Comparison of ENCODE assay signal across 11 cellular contexts in genomic region chr6:144543006-144543871, GRCh38.
DNase-seq lines count a peak whose midpoint lies in the region; ATAC-seq and TF ChIP-seq lines count a peak whose summit lies in the region.
"Had no signal": no experiment of that assay in that cellular context is flagged by ENCODE, and none has a peak within 500 bp of the region (broad histone marks: within the 10 kb centered on the region; RNA-seq: fewer than 3 reads in every experiment).

No MANE protein-coding gene starts in this region.

- peaks cover 14% of the 10 kb centered on the region for H3K4me1 Mint-ChIP-seq in activated CD8-positive, alpha-beta T cell treated with anti-CD3 and anti-CD28 coated beads for 36 hours (ENCODE audit: low read depth)
- H3K4me1 Mint-ChIP-seq in activated CD8-positive, alpha-beta T cell treated with anti-CD3 and anti-CD28 coated beads, Interleukin-2, amount 10 ng/mL, durations not matched to agents 7 days and 5 days (ENCODE audit: low read depth) = peaks cover 10% of the 10 kb centered on the region
- peaks cover 34% of the 10 kb centered on the region for H3K4me1 Mint-ChIP-seq in stimulated activated effector memory CD8-positive, alpha-beta T cell treated with anti-CD3 and anti-CD28 coated beads, Interleukin-12 subunit alpha, Interleukin-12 subunit beta, amount 100 ng/mL, for 72 hours
- H3K4me1 Mint-ChIP-seq: activated B cell treated with CpG ODN at 0.5 μM for 24 hours had no signal

- no peak overlapping the region for H3K4me3 Mint-ChIP-seq in activated CD8-positive, alpha-beta T cell treated with anti-CD3 and anti-CD28 coated beads for 36 hours
- H3K4me3 Mint-ChIP-seq in activated CD8-positive, alpha-beta T cell treated with anti-CD3 and anti-CD28 coated beads, Interleukin-2, amount 10 ng/mL, durations not matched to agents 7 days and 5 days = no peak overlapping the region
- no peak overlapping the region for H3K4me3 Mint-ChIP-seq in stimulated activated effector memory CD8-positive, alpha-beta T cell treated with anti-CD3 and anti-CD28 coated beads, Interleukin-12 subunit alpha, Interleukin-12 subunit beta, amount 100 ng/mL, for 72 hours
- H3K4me3 Mint-ChIP-seq: activated B cell treated with CpG ODN at 0.5 μM for 24 hours had no signal

- no peak for TF ChIP-seq CTCF in activated CD8-positive, alpha-beta T cell treated with anti-CD3 and anti-CD28 coated beads for 36 hours (IDR thresholded peaks at IDR 0.05)
- TF ChIP-seq CTCF in mammary epithelial cell (conservative IDR thresholded peaks at IDR 0.05 in 1 of 2, IDR thresholded peaks at IDR 0.05 in 1 of 2; ENCODE audit: extremely low read depth in 1 of 2, insufficient read depth in 1 of 2, low read depth in 1 of 2, low read length in 2 of 2) = no peak

- peak overlapping the region; percentile 57 for H3K27ac Mint-ChIP-seq in activated CD8-positive, alpha-beta T cell treated with anti-CD3 and anti-CD28 coated beads for 36 hours
- H3K27ac Mint-ChIP-seq in activated CD8-positive, alpha-beta T cell treated with anti-CD3 and anti-CD28 coated beads, Interleukin-2, amount 10 ng/mL, durations not matched to agents 7 days and 5 days = no peak overlapping the region
- peak overlapping the region; percentile 82 for H3K27ac Mint-ChIP-seq in stimulated activated effector memory CD8-positive, alpha-beta T cell treated with anti-CD3 and anti-CD28 coated beads, Interleukin-12 subunit alpha, Interleukin-12 subunit beta, amount 100 ng/mL, for 72 hours
- H3K27ac Mint-ChIP-seq: activated B cell treated with CpG ODN at 0.5 μM for 24 hours had no signal

- H4K20me1 ChIP-seq in mammary epithelial cell (ENCODE audit: insufficient read depth, low read length) = no peaks in the 10 kb centered on the region

- H3K4me1 ChIP-seq in mammary epithelial cell (ENCODE audit: insufficient read depth, low read length) = no peaks in the 10 kb centered on the region
- H3K4me1 ChIP-seq: tibial artery had no signal

- peak; percentile 11 for DNase-seq in activated CD8-positive, alpha-beta T cell treated with anti-CD3 and anti-CD28 coated beads for 36 hours
- DNase-seq in activated CD8-positive, alpha-beta T cell treated with anti-CD3 and anti-CD28 coated beads, Interleukin-2, amount 10 ng/mL, durations not matched to agents 7 days and 5 days = no peak
- DNase-seq in NOMO-1 treated with dmso at 0.1 percent for 144 hours (lab: John Stamatoyannopoulos, UW; ENCODE audit: unreplicated experiment) = peak; percentile 87
- peak; percentile 22 for DNase-seq in mammary epithelial cell
- DNase-seq in stimulated activated effector memory CD8-positive, alpha-beta T cell treated with anti-CD3 and anti-CD28 coated beads, Interleukin-12 subunit alpha, Interleukin-12 subunit beta, amount 100 ng/mL, for 72 hours (ENCODE audit: low spot score in 2 of 2) = no peak
- no peak for DNase-seq in effector CD8-positive, alpha-beta T cell (lab: John Stamatoyannopoulos, UW)
- DNase-seq: activated B cell treated with CpG ODN at 0.5 μM for 24 hours; stimulated activated CD4-positive, alpha-beta T cell treated with anti-CD3 and anti-CD28 coated beads, Interleukin-2, amount 100 ng/mL, for 24 hours; tibial artery had no signal

- intact Hi-C loops in activated CD8-positive, alpha-beta T cell treated with anti-CD3 and anti-CD28 coated beads for 36 hours (cut with micrococcal nuclease) = no loop called here
- intact Hi-C loops in mammary epithelial cell (cut with micrococcal nuclease) = no loop called here

- no TSS peak for BruUV-seq in mammary epithelial cell (replicated peaks; lab: Mats Ljungman, UMichigan)

- no peaks in the 10 kb centered on the region for H3K27me3 ChIP-seq in mammary epithelial cell (ENCODE audit: insufficient read depth, low read length)
- H3K27me3 ChIP-seq: tibial artery had no signal

- no peak overlapping the region for H2AFZ ChIP-seq in mammary epithelial cell (ENCODE audit: low read depth, low read length)

- H3K27me3 Mint-ChIP-seq in activated CD8-positive, alpha-beta T cell treated with anti-CD3 and anti-CD28 coated beads for 36 hours = no peaks in the 10 kb centered on the region
- no peaks in the 10 kb centered on the region for H3K27me3 Mint-ChIP-seq in activated CD8-positive, alpha-beta T cell treated with anti-CD3 and anti-CD28 coated beads, Interleukin-2, amount 10 ng/mL, durations not matched to agents 7 days and 5 days (ENCODE audit: low read depth)
- H3K27me3 Mint-ChIP-seq: activated B cell treated with CpG ODN at 0.5 μM for 24 hours had no signal

- H3K36me3 ChIP-seq in mammary epithelial cell (ENCODE audit: insufficient read depth, low read length) = peaks cover 2% of the 10 kb centered on the region

- ATAC-seq in activated CD8-positive, alpha-beta T cell treated with anti-CD3 and anti-CD28 coated beads for 36 hours = peak; percentile 32
- no peak for ATAC-seq in activated CD8-positive, alpha-beta T cell treated with anti-CD3 and anti-CD28 coated beads, Interleukin-2, amount 10 ng/mL, durations not matched to agents 7 days and 5 days
- peak; percentile 54 for ATAC-seq in stimulated activated effector memory CD8-positive, alpha-beta T cell treated with anti-CD3 and anti-CD28 coated beads, Interleukin-12 subunit alpha, Interleukin-12 subunit beta, amount 100 ng/mL, for 72 hours
- ATAC-seq in GM19397 (IDR thresholded peaks at IDR 0.05; ENCODE audit: unreplicated experiment) (no peak), GM21786 (IDR thresholded peaks at IDR 0.05; ENCODE audit: unreplicated experiment) (no peak)

- no peak overlapping the region for H3K9ac ChIP-seq in mammary epithelial cell (ENCODE audit: insufficient read depth, low read length)

- no peak overlapping the region for H3K27ac ChIP-seq in mammary epithelial cell (ENCODE audit: insufficient read depth, low read depth, low read length)
- H3K27ac ChIP-seq: tibial artery had no signal

- 91% methylated on average over 8 of the region's 8 CpGs for WGBS in mammary epithelial cell (ENCODE audit: low coverage, missing lambda C conversion rate)

- in situ Hi-C loops in mammary epithelial cell (cut with MboI; ENCODE audit: low sequenced_read_pairs in 2 of 2) = no loop called here

- no peak overlapping the region for H3K4me3 ChIP-seq in mammary epithelial cell (replicated peaks in 1 of 3; ENCODE audit: insufficient read depth in 1 of 3, low read depth in 2 of 3, low read length in 3 of 3)
- H3K4me3 ChIP-seq: tibial artery had no signal

- no peak overlapping the region for H3K4me2 ChIP-seq in mammary epithelial cell (ENCODE audit: insufficient read depth, low read depth, low read length)

- H3K9me3 ChIP-seq in mammary epithelial cell (replicated peaks; ENCODE audit: insufficient read depth, low read length) = no peaks in the 10 kb centered on the region
- H3K9me3 ChIP-seq: tibial artery had no signal

- CTCF ChIA-PET in activated CD8-positive, alpha-beta T cell treated with anti-CD3 and anti-CD28 coated beads for 36 hours (lab: Charles Lee) = interaction anchor here (1.0 kb wide), 1 partner anchor 29 kb away, joined by 3 read pairs; no protein-coding TSS in a partner anchor
- CTCF ChIA-PET in activated CD8-positive, alpha-beta T cell treated with anti-CD3 and anti-CD28 coated beads, Interleukin-2, amount 10 ng/mL, durations not matched to agents 7 days and 5 days (lab: Charles Lee) = interaction anchor here (1.4 kb wide), 1 partner anchor 40 kb away, joined by 3 read pairs; no protein-coding TSS in a partner anchor
- CTCF ChIA-PET in mammary epithelial cell (lab: Charles Lee; ENCODE audit: low non-redundant PET) = no interaction called here

- no peaks in the 10 kb centered on the region for H3K79me2 ChIP-seq in mammary epithelial cell (ENCODE audit: insufficient read depth, low read length)

- H3K9me3 Mint-ChIP-seq in activated CD8-positive, alpha-beta T cell treated with anti-CD3 and anti-CD28 coated beads for 36 hours = no peaks in the 10 kb centered on the region
- H3K9me3 Mint-ChIP-seq in activated CD8-positive, alpha-beta T cell treated with anti-CD3 and anti-CD28 coated beads, Interleukin-2, amount 10 ng/mL, durations not matched to agents 7 days and 5 days (ENCODE audit: insufficient read depth) = no peaks in the 10 kb centered on the region
- H3K9me3 Mint-ChIP-seq in stimulated activated effector memory CD8-positive, alpha-beta T cell treated with anti-CD3 and anti-CD28 coated beads, Interleukin-12 subunit alpha, Interleukin-12 subunit beta, amount 100 ng/mL, for 72 hours = peaks cover 5% of the 10 kb centered on the region
- H3K9me3 Mint-ChIP-seq: activated B cell treated with CpG ODN at 0.5 μM for 24 hours had no signal

- POLR2A ChIA-PET in activated CD8-positive, alpha-beta T cell treated with anti-CD3 and anti-CD28 coated beads for 36 hours (lab: Charles Lee) = no interaction called here
- POLR2A ChIA-PET in activated CD8-positive, alpha-beta T cell treated with anti-CD3 and anti-CD28 coated beads, Interleukin-2, amount 10 ng/mL, durations not matched to agents 7 days and 5 days (lab: Charles Lee) = interaction anchor here (0.6 kb wide), 1 partner anchor 327 kb away, joined by 6 read pairs; no protein-coding TSS in a partner anchor

- peaks cover 28% of the 10 kb centered on the region for H3K36me3 Mint-ChIP-seq in activated CD8-positive, alpha-beta T cell treated with anti-CD3 and anti-CD28 coated beads for 36 hours (ENCODE audit: low read depth)
- peaks cover 66% of the 10 kb centered on the region for H3K36me3 Mint-ChIP-seq in activated CD8-positive, alpha-beta T cell treated with anti-CD3 and anti-CD28 coated beads, Interleukin-2, amount 10 ng/mL, durations not matched to agents 7 days and 5 days (ENCODE audit: low read depth)
- peaks cover 55% of the 10 kb centered on the region for H3K36me3 Mint-ChIP-seq in stimulated activated effector memory CD8-positive, alpha-beta T cell treated with anti-CD3 and anti-CD28 coated beads, Interleukin-12 subunit alpha, Interleukin-12 subunit beta, amount 100 ng/mL, for 72 hours

- dilution Hi-C loops in mammary epithelial cell (cut with HindIII; ENCODE audit: low sequenced_read_pairs) = no loop called here

Comparison
In these comparisons a context has a peak if more than half of its experiments do, and no peak if none do; other contexts are left out.
1. ATAC-seq: peak in activated CD8-positive, alpha-beta T cell treated with anti-CD3 and anti-CD28 coated beads for 36 hours (single experiment) and stimulated activated effector memory CD8-positive, alpha-beta T cell treated with anti-CD3 and anti-CD28 coated beads, Interleukin-12 subunit alpha, Interleukin-12 subunit beta, amount 100 ng/mL, for 72 hours (single experiment); none in activated CD8-positive, alpha-beta T cell treated with anti-CD3 and anti-CD28 coated beads, Interleukin-2, amount 10 ng/mL, durations not matched to agents 7 days and 5 days (single experiment), GM19397 (single experiment) and GM21786 (single experiment).
2. DNase-seq: peak in activated CD8-positive, alpha-beta T cell treated with anti-CD3 and anti-CD28 coated beads for 36 hours (single experiment), NOMO-1 treated with dmso at 0.1 percent for 144 hours (single experiment) and mammary epithelial cell (single experiment); none in activated CD8-positive, alpha-beta T cell treated with anti-CD3 and anti-CD28 coated beads, Interleukin-2, amount 10 ng/mL, durations not matched to agents 7 days and 5 days (single experiment), stimulated activated effector memory CD8-positive, alpha-beta T cell treated with anti-CD3 and anti-CD28 coated beads, Interleukin-12 subunit alpha, Interleukin-12 subunit beta, amount 100 ng/mL, for 72 hours (0 of 2) and effector CD8-positive, alpha-beta T cell (single experiment).